In genomic region chr20:19851863-19852262, GRCh38 we compare ENCODE assay signal across 16 cellular contexts.
A peak's percentile ranks its signal among the peaks of the same experiment; 100 is the strongest.
DNase-seq lines count a peak whose midpoint lies in the region; ATAC-seq and TF ChIP-seq lines count a peak whose summit lies in the region.
"Had no signal": no experiment of that assay in that cellular context is flagged by ENCODE, and none has a peak within 500 bp of the region (broad histone marks: within the 10 kb centered on the region; RNA-seq: fewer than 3 reads in every experiment).

No MANE protein-coding gene starts in this region.

- H3K27me3 ChIP-seq in hepatocyte: no peaks in the 10 kb centered on the region
- H3K27me3 ChIP-seq: SJSA1 had no signal

- H3K9me2 ChIP-seq in hepatocyte (replicated peaks; ENCODE audit: insufficient read depth): no peaks in the 10 kb centered on the region

- H3K36me3 ChIP-seq in hepatocyte (replicated peaks; ENCODE audit: insufficient read depth, low read depth): no peaks in the 10 kb centered on the region
- H3K36me3 ChIP-seq: SJSA1 had no signal

- peaks cover 18% of the 10 kb centered on the region for H3K4me1 ChIP-seq in hepatocyte (ENCODE audit: insufficient read depth)
- H3K4me1 ChIP-seq: SJSA1 had no signal

- DNase-seq in Right ventricle myocardium superior (no peak), cardiac septum (ENCODE audit: low spot score) (no peak), amniotic epithelial cell (ENCODE audit: low read depth) (peak; percentile 31), hepatocyte (ENCODE audit: low spot score) (no peak), COLO668 (lab: John Stamatoyannopoulos, UW; ENCODE audit: unreplicated experiment) (no peak)
- DNase-seq: GF-D8, NCI-H1092 treated with DMSO at 0.1 percent for 48 hours, NCI-H187 treated with DMSO at 0.1 percent for 48 hours, NCI-H510A treated with DMSO at 0.1 percent for 48 hours had no signal

- no peak overlapping the region for H2AFZ ChIP-seq in hepatocyte
- H2AFZ ChIP-seq: GM23338 had no signal

- H4K20me1 ChIP-seq in hepatocyte (ENCODE audit: insufficient read depth, poor library complexity, severe bottlenecking): no peaks in the 10 kb centered on the region

- no peaks in the 10 kb centered on the region for H3K9me3 ChIP-seq in hepatocyte (ENCODE audit: low read depth)
- H3K9me3 ChIP-seq: A549, SJSA1 had no signal

- peak; percentile 27 for ATAC-seq in Right ventricle myocardium superior (ENCODE audit: poor library complexity)
- ATAC-seq in HG03095 (IDR thresholded peaks at IDR 0.05; ENCODE audit: unreplicated experiment): no peak
- ATAC-seq in GM18520 (IDR thresholded peaks at IDR 0.05; ENCODE audit: unreplicated experiment): no peak
- ATAC-seq: A549, GM23338, K562 had no signal

- no peak overlapping the region for H3K4me3 ChIP-seq in hepatocyte
- H3K4me3 ChIP-seq: A549, GM23338, K562, SJSA1 had no signal

- H3K79me2 ChIP-seq in hepatocyte: no peaks in the 10 kb centered on the region

- H3K4me2 ChIP-seq in hepatocyte: no peak overlapping the region
- H3K4me2 ChIP-seq: A549, GM23338 had no signal

- WGBS in hepatocyte (ENCODE audit: low lambda C conversion rate, missing lambda C conversion rate): 71% methylated on average over 7 of the region's 7 CpGs

- intact Hi-C loops in Right ventricle myocardium superior (cut with DNase I) (no loop called here), cardiac septum (cut with DNase I) (no loop called here)

- peak overlapping the region; percentile 20 for H3K27ac ChIP-seq in hepatocyte
- peak overlapping the region; percentile 81 for H3K27ac ChIP-seq in temporal lobe (ENCODE audit: low read depth, low read length)
- H3K27ac ChIP-seq: SJSA1 had no signal

- TF ChIP-seq CTCF in hepatocyte (IDR thresholded peaks at IDR 0.05; ENCODE audit: poor library complexity): no peak
